Comparison of ENCODE assay signal across 13 cellular contexts in the genomic region with DNA sequence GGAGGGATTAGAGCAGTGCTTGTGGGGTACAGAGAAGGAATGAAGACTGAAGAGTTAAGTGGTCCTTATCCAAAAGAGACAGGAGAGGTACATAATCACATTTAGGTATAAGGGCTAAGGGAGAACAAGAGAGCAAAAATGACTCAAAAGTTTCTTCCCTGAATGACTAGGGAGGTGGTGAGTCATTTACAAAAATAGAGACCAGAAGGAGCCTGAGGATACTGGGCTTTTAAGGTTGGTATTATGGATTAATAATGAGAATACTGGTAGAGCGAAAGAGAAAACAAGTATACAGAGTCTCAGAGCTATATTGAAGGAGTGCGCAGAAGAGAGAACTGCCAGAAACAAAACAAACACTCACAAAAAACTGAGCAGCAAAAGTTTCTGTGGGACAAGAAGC.
A peak's percentile ranks its signal among the peaks of the same experiment; 100 is the strongest.
DNase-seq lines count a peak whose midpoint lies in the region; ATAC-seq and FAIRE-seq lines count a peak whose summit lies in the region.
"Had no signal": no experiment of that assay in that cellular context is flagged by ENCODE, and none has a peak within 500 bp of the region (broad histone marks: within the 10 kb centered on the region; RNA-seq: fewer than 3 reads in every experiment).

No MANE protein-coding gene starts in this region.

- no peak for FAIRE-seq in urothelium cell line (lab: Jason Lieb, UNC)
- FAIRE-seq: K562, pancreas had no signal

- ATAC-seq in GM19023 (IDR thresholded peaks at IDR 0.05; ENCODE audit: unreplicated experiment) (peak; percentile 90), HG02642 (IDR thresholded peaks at IDR 0.05; ENCODE audit: poor library complexity, unreplicated experiment) (peak; percentile 91), HG03558 (IDR thresholded peaks at IDR 0.05; ENCODE audit: extremely low read depth, unreplicated experiment) (peak; percentile 96)
- ATAC-seq: K562, pancreas had no signal

- peak; percentile 20 for DNase-seq in EH (ENCODE audit: low read depth)
- no peak for DNase-seq in NCI-H345 (lab: John Stamatoyannopoulos, UW)
- no peak for DNase-seq in OCI-M1 (lab: John Stamatoyannopoulos, UW)
- no peak for DNase-seq in NCI-H1417 treated with DMSO at 0.1 percent for 48 hours (lab: John Stamatoyannopoulos, UW)
- DNase-seq in urothelium cell line (ENCODE audit: low spot score): no peak
- DNase-seq: activated gamma-delta T cell; effector memory CD4-positive, alpha-beta T cell; NCI-H526; pancreas had no signal
